ENCODE assay signal across 22 cellular contexts in genomic region chr13:37914781-37915391, GRCh38. TPM values are rescaled to one million over a fixed set of nuclear protein-coding genes. Genes with fewer than 3 reads are reported as not detected.
DNase-seq lines count a peak whose midpoint lies in the region; ATAC-seq and TF ChIP-seq lines count a peak whose summit lies in the region.
"Had no signal": no experiment of that assay in that cellular context is flagged by ENCODE, and none has a peak within 500 bp of the region (broad histone marks: within the 10 kb centered on the region; RNA-seq: fewer than 3 reads in every experiment).

No MANE protein-coding gene starts in this region.

- H3K27me3 ChIP-seq in foreskin keratinocyte (no peaks in the 10 kb centered on the region), esophagus squamous epithelium (no peaks in the 10 kb centered on the region), colonic mucosa (no peaks in the 10 kb centered on the region)
- H3K27me3 ChIP-seq: heart left ventricle, SJSA1, thyroid gland had no signal

- TF ChIP-seq POLR2A in esophagus squamous epithelium (IDR thresholded peaks at IDR 0.05), result no peak

- H3K27ac ChIP-seq in foreskin keratinocyte, result peak overlapping the region; percentile 8
- no peak overlapping the region for H3K27ac ChIP-seq in esophagus squamous epithelium
- no peak overlapping the region for H3K27ac ChIP-seq in colonic mucosa
- H3K27ac ChIP-seq: 22Rv1, C4-2B, heart left ventricle, SJSA1, thyroid gland had no signal

- DNase-seq in DMS53 (lab: John Stamatoyannopoulos, UW), result peak; percentile 7
- no peak for DNase-seq in DMS53 treated with DMSO at 0.1 percent for 48 hours (lab: John Stamatoyannopoulos, UW; ENCODE audit: unreplicated experiment)
- DNase-seq in amniotic epithelial cell (ENCODE audit: low read depth), result peak; percentile 37
- peak; percentile 72 to 87 for DNase-seq in foreskin keratinocyte
- DNase-seq in stromal cell of bone marrow (ENCODE audit: low read depth), result peak; percentile 14
- no peak for DNase-seq in esophagus squamous epithelium (lab: John Stamatoyannopoulos, UW)
- no peak for DNase-seq in colonic mucosa
- DNase-seq: activated CD4-positive, alpha-beta T cell treated with anti-CD3 and anti-CD28 coated beads for 1 hour; activated gamma-delta T cell treated with Interleukin-2 at 50 U/mL for 16 hours; anterior cingulate cortex; heart left ventricle; Karpas-422; mucosa of descending colon; NCI-H1417; NCI-H510A; stimulated activated CD4-positive, alpha-beta T cell treated with anti-CD3 and anti-CD28 coated beads, Interleukin-4, amount 100 ng/mL, for 1 hour; stimulated activated CD8-positive, alpha-beta memory T cell treated with anti-CD3 and anti-CD28 coated beads, Interleukin-4, amount 100 ng/mL, for 48 hours; thyroid gland had no signal

- TF ChIP-seq CTCF in foreskin keratinocyte (conservative IDR thresholded peaks at IDR 0.05) (no peak), esophagus squamous epithelium (IDR thresholded peaks at IDR 0.05) (no peak), colonic mucosa (IDR thresholded peaks at IDR 0.05) (no peak)

- intact Hi-C loops in esophagus squamous epithelium (cut with DNase I), result no loop called here
- intact Hi-C loops in colonic mucosa (cut with DNase I), result no loop called here

- H3K9me3 ChIP-seq in esophagus squamous epithelium (no peaks in the 10 kb centered on the region), colonic mucosa (no peaks in the 10 kb centered on the region)
- H3K9me3 ChIP-seq: mucosa of descending colon, SJSA1, thyroid gland had no signal

- no peak overlapping the region for H3K4me3 ChIP-seq in esophagus squamous epithelium
- no peak overlapping the region for H3K4me3 ChIP-seq in colonic mucosa
- H3K4me3 ChIP-seq: heart left ventricle, mucosa of descending colon, SJSA1, thyroid gland had no signal

- H3K36me3 ChIP-seq in esophagus squamous epithelium, result no peaks in the 10 kb centered on the region
- no peaks in the 10 kb centered on the region for H3K36me3 ChIP-seq in colonic mucosa
- H3K36me3 ChIP-seq: heart left ventricle, SJSA1, thyroid gland had no signal

- no peak overlapping the region for H3K9ac ChIP-seq in colonic mucosa (ENCODE audit: low read depth in 2 of 2, low read length in 2 of 2)

- peak; percentile 89 for ATAC-seq in foreskin keratinocyte
- ATAC-seq in HG03342 (IDR thresholded peaks at IDR 0.05; ENCODE audit: unreplicated experiment), result no peak
- ATAC-seq: heart left ventricle, mucosa of descending colon had no signal

- no peaks in the 10 kb centered on the region for H3K4me1 ChIP-seq in foreskin keratinocyte
- no peaks in the 10 kb centered on the region for H3K4me1 ChIP-seq in esophagus squamous epithelium
- H3K4me1 ChIP-seq in colonic mucosa, result no peaks in the 10 kb centered on the region
- H3K4me1 ChIP-seq: SJSA1, thyroid gland had no signal

- 24 to 30% methylated on average over 2 of the region's 2 CpGs for WGBS in esophagus squamous epithelium, 2 donors

RNA-seq across cellular contexts. Expression of gene TRPC4, which starts 45.3 kb away (rescaled TPM):
- total RNA-seq in foreskin keratinocyte, result not detected in 2 replicates
- polyA plus RNA-seq in foreskin keratinocyte, result not detected in 2 replicates
- total RNA-seq in esophagus squamous epithelium, result under 1 TPM in 3 of 4 donors, not detected in 1; 0.09 to 0.19 (median 0.13) TPM
- total RNA-seq in colonic mucosa, result under 1 TPM in 1 of 2 donors, not detected in 1; 0.66 TPM

Comparison
In these comparisons a context has a peak if more than half of its experiments do, and no peak if none do; other contexts are left out.
1. DNase-seq: peak in DMS53 (single experiment), amniotic epithelial cell (single experiment), foreskin keratinocyte (2 of 2) and stromal cell of bone marrow (single experiment); none in DMS53 treated with DMSO at 0.1 percent for 48 hours (single experiment), esophagus squamous epithelium (single experiment) and colonic mucosa (single experiment).